16 cellular contexts compared by ENCODE assay signal in the genomic region with DNA sequence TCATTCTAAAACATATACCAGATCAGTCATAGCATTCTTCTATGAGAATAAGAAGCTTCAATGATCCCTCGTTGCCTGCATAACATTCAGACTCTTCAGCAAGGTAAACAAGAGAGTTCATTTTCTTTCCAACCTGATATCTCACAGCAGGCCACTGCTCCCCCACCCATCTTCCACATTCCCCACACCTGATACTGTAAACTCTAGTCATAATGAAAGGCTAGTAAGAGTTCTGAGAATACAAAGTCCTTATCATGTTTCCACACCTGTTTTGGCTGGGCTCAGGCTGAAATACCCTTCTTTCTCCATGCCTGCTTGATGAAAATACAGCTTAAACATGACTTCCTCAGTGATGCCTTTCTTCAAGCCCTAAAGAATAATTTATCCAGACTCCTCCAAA. TPM values are rescaled to one million over a fixed set of nuclear protein-coding genes. Genes with fewer than 3 reads are reported as not detected.
A peak's percentile ranks its signal among the peaks of the same experiment; 100 is the strongest.
DNase-seq lines count a peak whose midpoint lies in the region; ATAC-seq and TF ChIP-seq lines count a peak whose summit lies in the region.
"Had no signal": no experiment of that assay in that cellular context is flagged by ENCODE, and none has a peak within 500 bp of the region (broad histone marks: within the 10 kb centered on the region; RNA-seq: fewer than 3 reads in every experiment).

No MANE protein-coding gene starts in this region.

- H3K36me3 Mint-ChIP-seq in CD4-positive, alpha-beta T cell (ENCODE audit: low read depth) = peaks cover 12% of the 10 kb centered on the region
- H3K36me3 Mint-ChIP-seq in T-helper 17 cell (ENCODE audit: low read depth) (no peaks in the 10 kb centered on the region), immature natural killer cell (no peaks in the 10 kb centered on the region)

- ATAC-seq in CD4-positive, alpha-beta T cell (ENCODE audit: poor library complexity) = no peak
- no peak for ATAC-seq in DND-41 (ENCODE audit: insufficient read depth, low read depth)
- ATAC-seq in T-helper 17 cell = no peak
- no peak for ATAC-seq in activated CD4-positive, CD25-positive, alpha-beta regulatory T cell treated with anti-CD3 and anti-CD28 coated beads, Interleukin-2, amount 50 U/mL, for 24 hours
- ATAC-seq: left lobe of liver had no signal

- no peak overlapping the region for H3K27ac ChIP-seq in CD4-positive, alpha-beta T cell (ENCODE audit: low read depth, low read length)
- no peak overlapping the region for H3K27ac ChIP-seq in DND-41 (ENCODE audit: low read length)
- H3K27ac ChIP-seq: C4-2B, right atrium auricular region had no signal

- H3K9ac ChIP-seq in DND-41 (ENCODE audit: low read depth, low read length) = no peak overlapping the region

- POLR2A ChIA-PET in CD4-positive, alpha-beta T cell (lab: Charles Lee) = no interaction called here

- H3K9me3 ChIP-seq in CD4-positive, alpha-beta T cell (ENCODE audit: control insufficient read depth, low read length) = no peaks in the 10 kb centered on the region
- H3K9me3 ChIP-seq in DND-41 (ENCODE audit: insufficient read depth, low read length, severe bottlenecking) (no peaks in the 10 kb centered on the region), T-helper 17 cell (ENCODE audit: control insufficient read depth, low read length, poor library complexity, severe bottlenecking) (no peaks in the 10 kb centered on the region)
- H3K9me3 ChIP-seq: right atrium auricular region, SK-N-SH, stomach had no signal

- H3K4me3 ChIP-seq in DND-41 (ENCODE audit: low read depth in 1 of 2, low read length in 2 of 2) = no peak overlapping the region; a peak in 1 of 4 replicates
- H3K4me3 ChIP-seq: right atrium auricular region, stomach had no signal

- CTCF ChIA-PET in CD4-positive, alpha-beta T cell (lab: Charles Lee) = no interaction called here

- peaks cover 40% of the 10 kb centered on the region for H3K4me1 Mint-ChIP-seq in CD4-positive, alpha-beta T cell (ENCODE audit: low read depth)
- peaks cover 33% of the 10 kb centered on the region for H3K4me1 Mint-ChIP-seq in T-helper 17 cell
- peaks cover 31 to 49% of the 10 kb centered on the region in 2 donors for H3K4me1 Mint-ChIP-seq in immature natural killer cell

- TF ChIP-seq CTCF in CD4-positive, alpha-beta T cell (IDR thresholded peaks at IDR 0.05) = no peak
- no peak for TF ChIP-seq CTCF in DND-41 (IDR thresholded peaks at IDR 0.05; ENCODE audit: borderline replicate concordance, extremely low read depth, low read length, poor library complexity, severe bottlenecking)

- peak overlapping the region; percentile 75; the same call in 1 of the 2 replicates for H3K4me2 ChIP-seq in DND-41 (ENCODE audit: insufficient read depth, low read length)

- no peaks in the 10 kb centered on the region for H3K9me3 Mint-ChIP-seq in CD4-positive, alpha-beta T cell
- no peaks in the 10 kb centered on the region for H3K9me3 Mint-ChIP-seq in immature natural killer cell

- H3K27ac Mint-ChIP-seq in CD4-positive, alpha-beta T cell = peak overlapping the region; percentile 99
- H3K27ac Mint-ChIP-seq in T-helper 17 cell (peak overlapping the region; percentile 98), immature natural killer cell (peak overlapping the region in 4 of 6 donors; percentile 28 to 95 (median 78))

- no peak overlapping the region for H2AFZ ChIP-seq in DND-41 (ENCODE audit: low read depth, low read length)

- H3K79me2 ChIP-seq in DND-41 (ENCODE audit: insufficient read depth, low read length) = peaks cover 51% of the 10 kb centered on the region

- H3K4me1 ChIP-seq in DND-41 (ENCODE audit: insufficient read depth, low read length) = peaks cover 30% of the 10 kb centered on the region

- no peaks in the 10 kb centered on the region; the same call in 1 of the 2 replicates for H4K20me1 ChIP-seq in DND-41 (ENCODE audit: insufficient read depth, low read length)

- intact Hi-C loops in CD4-positive, alpha-beta T cell (cut with DNase I, micrococcal nuclease) = loop anchor here (5.0 to 10.0 kb wide), 4 partner anchors 78 to 588 kb away; a partner anchor contains a TSS

- peaks cover 18% of the 10 kb centered on the region; the same call in 1 of the 2 replicates for H3K36me3 ChIP-seq in DND-41 (ENCODE audit: insufficient read depth, low read length)
- H3K36me3 ChIP-seq: right atrium auricular region, stomach had no signal

- H3K27me3 Mint-ChIP-seq in CD4-positive, alpha-beta T cell = no peaks in the 10 kb centered on the region
- H3K27me3 Mint-ChIP-seq in T-helper 17 cell (no peaks in the 10 kb centered on the region), immature natural killer cell (ENCODE audit: low read depth in 3 of 3) (peaks cover 6 to 13% (median 9%) of the 10 kb centered on the region in 3 donors)

- no peak for DNase-seq in CD4-positive, alpha-beta T cell
- DNase-seq in DND-41 (no peak), T-helper 17 cell (no peak), immature natural killer cell (no peak), NCI-H2029 (lab: John Stamatoyannopoulos, UW) (no peak), NCI-H82 treated with DMSO at 0.1 percent for 48 hours (lab: John Stamatoyannopoulos, UW; ENCODE audit: unreplicated experiment) (no peak)
- DNase-seq: activated CD4-positive, CD25-positive, alpha-beta regulatory T cell; GDM1; head of caudate nucleus; NCI-H2171; SK-N-SH; stomach had no signal

- H3K27me3 ChIP-seq in CD4-positive, alpha-beta T cell (ENCODE audit: control insufficient read depth, insufficient read depth, low read length) = no peaks in the 10 kb centered on the region
- H3K27me3 ChIP-seq in DND-41 (ENCODE audit: insufficient read depth, low read length, poor library complexity) = no peaks in the 10 kb centered on the region
- H3K27me3 ChIP-seq: right atrium auricular region, stomach had no signal

- H3K4me3 Mint-ChIP-seq in CD4-positive, alpha-beta T cell = peak overlapping the region; percentile 52
- H3K4me3 Mint-ChIP-seq in T-helper 17 cell = no peak overlapping the region
- H3K4me3 Mint-ChIP-seq in immature natural killer cell = peak overlapping the region in 3 of 5 donors; percentile 30 to 95 (median 91)

RNA-seq across cellular contexts. Expression of a gene that starts 2.3 kb away (rescaled TPM):
- 10 to 100 TPM; 10.2 to 10.6 TPM for total RNA-seq in CD4-positive, alpha-beta T cell
- 10 to 100 TPM in 1 of 2 donors, 1 to 10 TPM in 1; 9.0 to 12.9 TPM for total RNA-seq in T-helper 17 cell
- 10 to 100 TPM; 11.3 to 13.7 (median 11.4) TPM for polyA plus RNA-seq in immature natural killer cell

RNA-seq across cellular contexts. Expression of a gene that starts 45.9 kb away (rescaled TPM):
- total RNA-seq in CD4-positive, alpha-beta T cell = 1 to 10 TPM; 4.7 to 6.3 TPM
- total RNA-seq in T-helper 17 cell = 1 to 10 TPM; 9.5 to 9.6 TPM
- polyA plus RNA-seq in immature natural killer cell = 1 to 10 TPM; 1.9 to 8.4 (median 6.8) TPM

RNA-seq across cellular contexts. Expression of a gene that starts 46.5 kb away (rescaled TPM):
- 10 to 100 TPM; 18.9 to 19.9 TPM for total RNA-seq in CD4-positive, alpha-beta T cell
- total RNA-seq in T-helper 17 cell = 10 to 100 TPM; 27.1 to 29.8 TPM
- polyA plus RNA-seq in immature natural killer cell = 10 to 100 TPM; 10.7 to 19.8 (median 13.7) TPM
